ENCODE assay signal across 13 cellular contexts in the genomic region with DNA sequence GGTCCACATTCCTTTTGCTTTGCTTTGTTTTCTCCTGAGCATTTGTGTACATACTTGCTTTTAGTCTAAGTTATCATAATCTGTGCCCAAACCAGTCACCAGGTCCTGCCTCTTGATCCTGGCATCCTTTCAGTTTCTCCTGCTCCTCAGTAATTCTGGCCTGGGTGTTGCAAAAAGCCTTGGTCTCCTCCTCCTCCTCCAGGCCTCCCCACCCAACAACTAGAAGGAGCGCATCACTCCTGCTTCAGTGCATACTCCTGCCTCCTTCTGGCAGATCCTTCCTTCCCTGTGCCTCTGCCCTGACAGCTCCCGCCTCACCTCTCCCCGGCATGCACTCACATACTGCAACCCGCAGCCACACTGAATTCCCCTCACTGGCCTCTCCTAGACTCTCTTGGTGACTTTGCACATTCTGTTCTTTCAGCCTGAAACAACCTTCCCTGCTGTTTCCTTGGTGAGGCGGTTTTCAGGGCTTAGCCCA. TPM values are rescaled to one million over a fixed set of nuclear protein-coding genes. Genes with fewer than 3 reads are reported as not detected.
DNase-seq lines count a peak whose midpoint lies in the region; ATAC-seq, FAIRE-seq and TF ChIP-seq lines count a peak whose summit lies in the region.
"Had no signal": no experiment of that assay in that cellular context is flagged by ENCODE, and none has a peak within 500 bp of the region (broad histone marks: within the 10 kb centered on the region; RNA-seq: fewer than 3 reads in every experiment).

No MANE protein-coding gene starts in this region.

- H3K4me3 Mint-ChIP-seq in activated naive CD8-positive, alpha-beta T cell treated with anti-CD3 and anti-CD28 coated beads, Interleukin-2, amount 50 U/mL, for 24 hours = no peak overlapping the region
- H3K4me3 Mint-ChIP-seq in CD8-positive, alpha-beta T cell = no peak overlapping the region
- H3K4me3 Mint-ChIP-seq: activated CD4-positive, alpha-beta memory T cell treated with anti-CD3 and anti-CD28 coated beads, Interleukin-2, amount 10 ng/mL, durations not matched to agents 7 days and 5 days had no signal

- TF ChIP-seq POLR2A in A549 (IDR thresholded peaks at IDR 0.05; ENCODE audit: low read length) = no peak

- no peak overlapping the region for H3K27ac Mint-ChIP-seq in activated naive CD8-positive, alpha-beta T cell treated with anti-CD3 and anti-CD28 coated beads, Interleukin-2, amount 50 U/mL, for 24 hours
- no peak overlapping the region for H3K27ac Mint-ChIP-seq in CD8-positive, alpha-beta T cell
- H3K27ac Mint-ChIP-seq: activated CD4-positive, alpha-beta memory T cell treated with anti-CD3 and anti-CD28 coated beads, Interleukin-2, amount 10 ng/mL, durations not matched to agents 7 days and 5 days had no signal

- H3K9me3 ChIP-seq in A549 = no peaks in the 10 kb centered on the region
- H3K9me3 ChIP-seq in fibroblast of lung (ENCODE audit: control insufficient read depth, insufficient read depth, low read depth, low read length) = no peaks in the 10 kb centered on the region
- no peaks in the 10 kb centered on the region for H3K9me3 ChIP-seq in muscle layer of colon (ENCODE audit: low read length)
- H3K9me3 ChIP-seq in CD8-positive, alpha-beta T cell (ENCODE audit: low read length) = no peaks in the 10 kb centered on the region
- H3K9me3 ChIP-seq: BLaER1 treated with 17β-estradiol and CSF1 and Interleukin-3, amounts not matched to agents 10 nM and 100 nM had no signal

- peak; percentile 31 to 78; a peak in 3 of 6 replicates for ATAC-seq in A549
- ATAC-seq in activated naive CD8-positive, alpha-beta T cell treated with anti-CD3 and anti-CD28 coated beads, Interleukin-2, amount 50 U/mL, for 24 hours = no peak
- no peak for ATAC-seq in HG02588 (IDR thresholded peaks at IDR 0.05; ENCODE audit: unreplicated experiment)
- no peak for ATAC-seq in HG03139 (IDR thresholded peaks at IDR 0.05; ENCODE audit: unreplicated experiment)
- ATAC-seq in CD8-positive, alpha-beta T cell = no peak

- no peak for FAIRE-seq in A549 (lab: Jason Lieb, UNC)

- H3K4me2 ChIP-seq in A549 = no peak overlapping the region
- peak overlapping the region; percentile 91 for H3K4me2 ChIP-seq in fibroblast of lung (ENCODE audit: extremely low read depth, insufficient read depth, low read length)

- TF ChIP-seq CTCF in A549 (IDR thresholded peaks at IDR 0.05) (no peak), fibroblast of lung (conservative IDR thresholded peaks at IDR 0.05 in 1 of 2, IDR thresholded peaks at IDR 0.05 in 1 of 2; ENCODE audit: low read depth in 1 of 2, low read length in 2 of 2) (peak; percentile 38 to 46)
- TF ChIP-seq CTCF in CD8-positive, alpha-beta T cell (IDR thresholded peaks at IDR 0.05) = no peak

- intact Hi-C loops in CD8-positive, alpha-beta T cell (cut with DNase I, micrococcal nuclease) = no loop called here

- DNase-seq in A549 (ENCODE audit: low read depth in 1 of 2, low spot score in 1 of 2) (peak in 1 of 2 experiments; percentile 55), NCI-H69 (lab: John Stamatoyannopoulos, UW) (peak; percentile 42), fibroblast of lung (ENCODE audit: low read depth in 2 of 2) (peak; percentile 54 to 77)
- DNase-seq in activated naive CD8-positive, alpha-beta T cell treated with anti-CD3 and anti-CD28 coated beads, Interleukin-2, amount 50 U/mL, for 24 hours = no peak
- DNase-seq in CD8-positive, alpha-beta T cell = no peak
- DNase-seq: activated CD4-positive, alpha-beta memory T cell treated with anti-CD3 and anti-CD28 coated beads, Interleukin-2, amount 10 ng/mL, durations not matched to agents 7 days and 5 days; cortex of kidney had no signal

- no peaks in the 10 kb centered on the region for H3K36me3 ChIP-seq in fibroblast of lung (ENCODE audit: control insufficient read depth, insufficient read depth, low read length)
- H3K36me3 ChIP-seq in muscle layer of colon (ENCODE audit: insufficient read depth, low read length) = no peaks in the 10 kb centered on the region
- no peaks in the 10 kb centered on the region for H3K36me3 ChIP-seq in CD8-positive, alpha-beta T cell (ENCODE audit: insufficient read depth, low read length)
- H3K36me3 ChIP-seq: BLaER1 treated with 17β-estradiol and CSF1 and Interleukin-3, amounts not matched to agents 10 nM and 100 nM had no signal

- H3K4me3 ChIP-seq in A549 (no peak overlapping the region), fibroblast of lung (replicated peaks in 1 of 4; ENCODE audit: control extremely low read depth in 1 of 4, insufficient read depth in 1 of 4, low read depth in 3 of 4, low read length in 4 of 4) (peak overlapping the region in 3 of 4 experiments; percentile 83 to 92 (median 88)), muscle layer of colon (ENCODE audit: low read depth in 1 of 2, low read length in 2 of 2) (no peak overlapping the region)
- H3K4me3 ChIP-seq in CD8-positive, alpha-beta T cell (ENCODE audit: low read depth, low read length) = no peak overlapping the region
- H3K4me3 ChIP-seq: BLaER1 treated with 17β-estradiol and CSF1 and Interleukin-3, amounts not matched to agents 10 nM and 100 nM had no signal

- H3K27ac ChIP-seq in A549 (0 out of 6 replicates have a peak overlapping the region, but pooled peaks of 1 of the 2 experiments have one; percentile 31), fibroblast of lung (ENCODE audit: insufficient read depth, low read length) (peak overlapping the region; percentile 94), muscle layer of colon (ENCODE audit: low read depth, low read length) (peak overlapping the region; percentile 18)
- H3K27ac ChIP-seq in CD8-positive, alpha-beta T cell (ENCODE audit: low read depth, low read length) = no peak overlapping the region
- H3K27ac ChIP-seq: BLaER1 treated with 17β-estradiol and CSF1 and Interleukin-3, amounts not matched to agents 10 nM and 100 nM had no signal

- H3K27me3 Mint-ChIP-seq in activated naive CD8-positive, alpha-beta T cell treated with anti-CD3 and anti-CD28 coated beads, Interleukin-2, amount 50 U/mL, for 24 hours = peaks cover 61% of the 10 kb centered on the region
- peaks cover 56% of the 10 kb centered on the region for H3K27me3 Mint-ChIP-seq in CD8-positive, alpha-beta T cell (ENCODE audit: low read depth)

- POLR2A ChIA-PET in A549 (lab: Yijun Ruan, JAX) = interaction anchor here (0.6 kb wide), 2 partner anchors 97 to 113 kb away, joined by 4 to 7 read pairs; no protein-coding TSS in a partner anchor
- POLR2A ChIA-PET in CD8-positive, alpha-beta T cell (lab: Charles Lee) = no interaction called here

- peaks cover 13% of the 10 kb centered on the region for H3K4me1 Mint-ChIP-seq in activated naive CD8-positive, alpha-beta T cell treated with anti-CD3 and anti-CD28 coated beads, Interleukin-2, amount 50 U/mL, for 24 hours
- peaks cover 18% of the 10 kb centered on the region for H3K4me1 Mint-ChIP-seq in CD8-positive, alpha-beta T cell (ENCODE audit: low read depth)

- peak overlapping the region; percentile 98 for H3K9ac ChIP-seq in fibroblast of lung (ENCODE audit: insufficient read depth, low read length)
- no peak overlapping the region for H3K9ac ChIP-seq in muscle layer of colon (ENCODE audit: low read length)
- H3K9ac ChIP-seq: BLaER1 treated with 17β-estradiol and CSF1 and Interleukin-3, amounts not matched to agents 10 nM and 100 nM had no signal

- TF ChIP-seq RAD21 in A549 (conservative IDR thresholded peaks at IDR 0.05 in 1 of 2, IDR thresholded peaks at IDR 0.05 in 1 of 2) = peak; percentile 26 to 44; a peak in 3 of 5 replicates

- no peaks in the 10 kb centered on the region for H4K20me1 ChIP-seq in fibroblast of lung (ENCODE audit: control insufficient read depth, extremely low read depth, insufficient read depth, low read length)

- TF ChIP-seq EP300 in A549 (IDR thresholded peaks at IDR 0.05) = no peak

- no peaks in the 10 kb centered on the region for H3K27me3 ChIP-seq in fibroblast of lung (ENCODE audit: control insufficient read depth, insufficient read depth, low read length)
- H3K27me3 ChIP-seq in muscle layer of colon (ENCODE audit: control insufficient read depth in 1 of 2, insufficient read depth in 2 of 2, low read length in 2 of 2) = peaks cover 11 to 15% of the 10 kb centered on the region in 2 donors
- H3K27me3 ChIP-seq in CD8-positive, alpha-beta T cell (ENCODE audit: insufficient read depth, low read length) = peaks cover 22% of the 10 kb centered on the region

- H2AFZ ChIP-seq in fibroblast of lung (ENCODE audit: low read length) = no peak overlapping the region

- peaks cover 17% of the 10 kb centered on the region for H3K79me2 ChIP-seq in fibroblast of lung (ENCODE audit: control insufficient read depth, insufficient read depth, low read length)

- CTCF ChIA-PET in A549 (lab: Yijun Ruan, JAX) = interaction anchor here (0.7 to 4.8 kb wide), 7 partner anchors 8 to 121 kb away, joined by 3 to 39 read pairs (median 4); no protein-coding TSS in a partner anchor
- CTCF ChIA-PET in CD8-positive, alpha-beta T cell (lab: Charles Lee) = interaction anchor here (0.7 kb wide), 1 partner anchor 9 kb away, joined by 3 read pairs; no protein-coding TSS in a partner anchor

- H3K9me3 Mint-ChIP-seq in activated naive CD8-positive, alpha-beta T cell treated with anti-CD3 and anti-CD28 coated beads, Interleukin-2, amount 50 U/mL, for 24 hours = no peaks in the 10 kb centered on the region
- no peaks in the 10 kb centered on the region for H3K9me3 Mint-ChIP-seq in CD8-positive, alpha-beta T cell
- H3K9me3 Mint-ChIP-seq: activated CD4-positive, alpha-beta memory T cell treated with anti-CD3 and anti-CD28 coated beads, Interleukin-2, amount 10 ng/mL, durations not matched to agents 7 days and 5 days had no signal

- WGBS in A549 (ENCODE audit: missing lambda C conversion rate) = 70% methylated on average over 5 of the region's 5 CpGs

- no peaks in the 10 kb centered on the region for H3K36me3 Mint-ChIP-seq in activated naive CD8-positive, alpha-beta T cell treated with anti-CD3 and anti-CD28 coated beads, Interleukin-2, amount 50 U/mL, for 24 hours (ENCODE audit: low read depth)
- H3K36me3 Mint-ChIP-seq in CD8-positive, alpha-beta T cell = no peaks in the 10 kb centered on the region

- H3K4me1 ChIP-seq in A549 (no peaks in the 10 kb centered on the region; the same call in 2 of the 3 replicates), fibroblast of lung (ENCODE audit: control insufficient read depth, extremely low read depth, insufficient read depth, low read length) (peaks cover 30% of the 10 kb centered on the region), muscle layer of colon (ENCODE audit: insufficient read depth, low read length) (peaks cover 19% of the 10 kb centered on the region)
- peaks cover 16% of the 10 kb centered on the region for H3K4me1 ChIP-seq in CD8-positive, alpha-beta T cell (ENCODE audit: insufficient read depth, low read length)

RNA-seq across cellular contexts. Expression of gene DENND2A, which starts 2.3 kb away (rescaled TPM):
- 0.61 and 0.63 TPM in 2 replicates for polyA plus RNA-seq in A549 (2011; rRNA removed)
- polyA plus RNA-seq in A549 (2012; cell fraction: cytosol; rRNA removed) = 0.28 and 0.44 TPM in 2 replicates
- 0.66 and 0.70 TPM in 2 replicates for polyA plus RNA-seq in A549 (2012; cell fraction: nucleus; rRNA removed)
- 0.37 to 0.54 TPM (median 0.38 TPM) in 3 replicates for polyA plus RNA-seq in A549 (2017; fragmentation: RNase III; extraction: RNeasy Plus Mini Kit Qiagen cat#74134 plus additional on column Dnase treatment)
- polyA minus RNA-seq in A549 (2011; rRNA and poly(A)+ RNA removed) = 2.6 TPM in 2 replicates
- 39.0 and 40.8 TPM in 2 replicates for total RNA-seq in fibroblast of lung
- 25.8 and 30.6 TPM in 2 replicates for polyA plus RNA-seq in fibroblast of lung
- 30.7 and 33.8 TPM in 2 replicates for polyA plus RNA-seq in fibroblast of lung (2012)
- 53.6 and 70.6 TPM in 2 replicates for polyA minus RNA-seq in fibroblast of lung (ENCODE audit: low replicate concordance)
- total RNA-seq in CD8-positive, alpha-beta T cell = under 1 TPM in 1 of 2 experiments, not detected in 1; 0.27 TPM
- total RNA-seq: activated CD4-positive, alpha-beta memory T cell treated with anti-CD3 and anti-CD28 coated beads, Interleukin-2, amount 10 ng/mL, durations not matched to agents 7 days and 5 days; LHCN-M2; mononuclear cell had no signal

RNA-seq across cellular contexts. Expression of gene ADCK2, which starts 34.4 kb away (rescaled TPM):
- polyA plus RNA-seq in A549 (2011; rRNA removed) (13.1 and 14.7 TPM in 2 replicates), A549 (2017; fragmentation: RNase III; extraction: RNeasy Plus Mini Kit Qiagen cat#74134 plus additional on column Dnase treatment) (12.6 to 16.1 TPM (median 13.9 TPM) in 3 replicates), fibroblast of lung (7.1 and 9.5 TPM in 2 replicates)
- 11.3 and 14.3 TPM in 2 replicates for polyA plus RNA-seq in A549 (2012; cell fraction: cytosol; rRNA removed)
- polyA plus RNA-seq in A549 (2012; cell fraction: nucleus; rRNA removed) = 11.3 and 11.4 TPM in 2 replicates
- polyA minus RNA-seq in A549 (2011; rRNA and poly(A)+ RNA removed) = 15.6 and 18.1 TPM in 2 replicates
- total RNA-seq in fibroblast of lung = 24.9 and 37.5 TPM in 2 replicates
- 7.9 and 11.0 TPM in 2 replicates for polyA plus RNA-seq in fibroblast of lung (2012)
- polyA minus RNA-seq in fibroblast of lung (ENCODE audit: low replicate concordance) = 7.0 and 12.7 TPM in 2 replicates
- total RNA-seq in CD8-positive, alpha-beta T cell = 10 to 100 TPM; 15.4 to 17.0 TPM

RNA-seq across cellular contexts. Expression of gene NDUFB2, which starts 58.2 kb away (rescaled TPM):
- polyA plus RNA-seq in A549 (2011; rRNA removed) (381 and 405 TPM in 2 replicates), A549 (2017; fragmentation: RNase III; extraction: RNeasy Plus Mini Kit Qiagen cat#74134 plus additional on column Dnase treatment) (345 to 370 TPM (median 360 TPM) in 3 replicates), fibroblast of lung (283 and 307 TPM in 2 replicates)
- 917 and 1,079 TPM in 2 replicates for polyA plus RNA-seq in A549 (2012; cell fraction: cytosol; rRNA removed)
- 494 and 763 TPM in 2 replicates for polyA plus RNA-seq in A549 (2012; cell fraction: nucleus; rRNA removed)
- polyA minus RNA-seq in A549 (2011; rRNA and poly(A)+ RNA removed) = 46.4 and 48.2 TPM in 2 replicates
- total RNA-seq in fibroblast of lung = 44.9 and 116 TPM in 2 replicates
- 363 and 375 TPM in 2 replicates for polyA plus RNA-seq in fibroblast of lung (2012)
- polyA minus RNA-seq in fibroblast of lung (ENCODE audit: low replicate concordance) = 98.1 and 104 TPM in 2 replicates
- 10 to 100 TPM; 83.9 to 84.5 TPM for total RNA-seq in CD8-positive, alpha-beta T cell

Comparison
In these comparisons a context has a peak if more than half of its experiments do, and no peak if none do; other contexts are left out.
1. ATAC-seq: peak in A549 (2 of 2); none in activated naive CD8-positive, alpha-beta T cell treated with anti-CD3 and anti-CD28 coated beads, Interleukin-2, amount 50 U/mL, for 24 hours (single experiment), HG02588 (single experiment), HG03139 (single experiment) and CD8-positive, alpha-beta T cell (single experiment).
2. DNase-seq: peak in NCI-H69 (single experiment) and fibroblast of lung (2 of 2); none in activated naive CD8-positive, alpha-beta T cell treated with anti-CD3 and anti-CD28 coated beads, Interleukin-2, amount 50 U/mL, for 24 hours (single experiment) and CD8-positive, alpha-beta T cell (0 of 7).
3. H3K4me3 ChIP-seq: peak in fibroblast of lung (3 of 4); none in A549 (single experiment), muscle layer of colon (0 of 2) and CD8-positive, alpha-beta T cell (single experiment).
4. CTCF ChIP-seq: peak in fibroblast of lung (2 of 2); none in A549 (single experiment) and CD8-positive, alpha-beta T cell (single experiment).
5. RNA of gene DENND2A, which starts 2.3 kb away (total RNA-seq): 39.0 to 40.8 TPM in fibroblast of lung; 0.27 TPM in CD8-positive, alpha-beta T cell; every median in the first group is over 10 times any median in the second.